ENCODE assay signal across 11 cellular contexts in the genomic region with DNA sequence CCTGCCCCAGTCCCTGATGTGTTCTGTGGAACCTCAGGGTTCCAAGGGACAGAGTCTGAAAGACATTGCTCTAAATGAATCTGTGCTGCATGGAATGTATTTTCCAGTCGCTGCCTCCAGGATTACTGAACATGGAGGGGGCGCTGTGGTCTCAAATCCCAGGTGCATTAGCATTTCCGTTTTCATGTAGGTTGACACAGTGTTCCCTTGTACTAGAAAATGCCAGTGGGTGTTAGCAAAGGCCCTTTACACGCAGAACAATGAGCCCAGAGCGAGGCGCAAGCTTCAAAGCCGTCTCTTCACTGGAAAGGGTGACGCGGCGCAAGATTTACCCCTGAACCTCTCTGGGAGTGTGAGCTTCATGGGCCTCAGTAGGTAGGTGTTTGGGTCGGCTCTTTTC.
DNase-seq lines count a peak whose midpoint lies in the region; ATAC-seq and TF ChIP-seq lines count a peak whose summit lies in the region.
"Had no signal": no experiment of that assay in that cellular context is flagged by ENCODE, and none has a peak within 500 bp of the region (broad histone marks: within the 10 kb centered on the region; RNA-seq: fewer than 3 reads in every experiment).

No MANE protein-coding gene starts in this region.

- no TSS peak for BruUV-seq in PC-3 (replicated peaks; lab: Mats Ljungman, UMichigan)

- no peaks in the 10 kb centered on the region for H3K36me3 Mint-ChIP-seq in progenitor cell of endocrine pancreas (ENCODE audit: insufficient read depth)
- H3K36me3 Mint-ChIP-seq in activated CD8-positive, alpha-beta memory T cell treated with anti-CD3 and anti-CD28 coated beads, Interleukin-2, amount 10 ng/mL, durations not matched to agents 7 days and 5 days = no peaks in the 10 kb centered on the region

- H3K4me3 Mint-ChIP-seq in progenitor cell of endocrine pancreas (ENCODE audit: low read depth) = no peak overlapping the region
- H3K4me3 Mint-ChIP-seq in activated CD8-positive, alpha-beta memory T cell treated with anti-CD3 and anti-CD28 coated beads, Interleukin-2, amount 10 ng/mL, durations not matched to agents 7 days and 5 days = no peak overlapping the region

- CTCF ChIA-PET in PC-3 (lab: Charles Lee) = no interaction called here
- CTCF ChIA-PET in activated CD8-positive, alpha-beta memory T cell treated with anti-CD3 and anti-CD28 coated beads, Interleukin-2, amount 10 ng/mL, durations not matched to agents 7 days and 5 days (lab: Charles Lee) = no interaction called here

- no peak overlapping the region for H3K4me3 ChIP-seq in PC-3 (ENCODE audit: low read length)
- no peak overlapping the region for H3K4me3 ChIP-seq in fibroblast of pulmonary artery (replicated peaks; ENCODE audit: low read depth, low read length)

- H2AFZ ChIP-seq in PC-3 (ENCODE audit: low read length) = no peak overlapping the region

- no peak overlapping the region for H3K27ac Mint-ChIP-seq in progenitor cell of endocrine pancreas
- H3K27ac Mint-ChIP-seq in activated CD8-positive, alpha-beta memory T cell treated with anti-CD3 and anti-CD28 coated beads, Interleukin-2, amount 10 ng/mL, durations not matched to agents 7 days and 5 days = no peak overlapping the region

- peak; percentile 21 for DNase-seq in H4 (ENCODE audit: low spot score)
- no peak for DNase-seq in PC-3
- DNase-seq in fibroblast of pulmonary artery (ENCODE audit: low read depth) = no peak
- DNase-seq in progenitor cell of endocrine pancreas (ENCODE audit: low spot score, unreplicated experiment) = peak; percentile 19
- DNase-seq in activated CD8-positive, alpha-beta memory T cell treated with anti-CD3 and anti-CD28 coated beads, Interleukin-2, amount 10 ng/mL, durations not matched to agents 7 days and 5 days = no peak
- DNase-seq in GM13976 (ENCODE audit: low spot score) = no peak
- DNase-seq in GM13977 (ENCODE audit: low spot score) = no peak
- no peak for DNase-seq in NCI-H2107 (lab: John Stamatoyannopoulos, UW)
- DNase-seq: left cardiac atrium; NCI-H1417 treated with DMSO at 0.1 percent for 48 hours; stimulated activated CD4-positive, alpha-beta T cell treated with anti-CD3 and anti-CD28 coated beads, Interleukin-4, amount 100 ng/mL, for 24 hours had no signal

- no peak overlapping the region for H3K4me2 ChIP-seq in PC-3 (ENCODE audit: low read length)

- no peaks in the 10 kb centered on the region for H3K9me3 ChIP-seq in PC-3 (ENCODE audit: low read length)

- no peaks in the 10 kb centered on the region for H3F3A ChIP-seq in PC-3 (ENCODE audit: low read length, unreplicated experiment)

- POLR2A ChIA-PET in PC-3 (lab: Charles Lee; ENCODE audit: unreplicated experiment) = no interaction called here

- TF ChIP-seq CTCF in PC-3 (conservative IDR thresholded peaks at IDR 0.05; ENCODE audit: low read depth, low read length) (peak; percentile 49), fibroblast of pulmonary artery (IDR thresholded peaks at IDR 0.05; ENCODE audit: low read length, missing control alignments) (peak; percentile 9), progenitor cell of endocrine pancreas (IDR thresholded peaks at IDR 0.05; ENCODE audit: unreplicated experiment) (peak; percentile 59), GM13976 (IDR thresholded peaks at IDR 0.05; ENCODE audit: borderline replicate concordance, control extremely low read depth, extremely low read depth, insufficient read depth, missing control alignments) (no peak), GM13977 (IDR thresholded peaks at IDR 0.05; ENCODE audit: extremely low read depth, insufficient read depth, missing control alignments) (no peak)

- in situ Hi-C loops in GM13976 (cut with MboI; ENCODE audit: low sequenced_read_pairs, unreplicated experiment) = loop anchor here (25.0 kb wide), 1 partner anchor 595 kb away; a partner anchor contains a TSS
- in situ Hi-C loops in GM13977 (cut with MboI; ENCODE audit: low pct_unique_long_range_greater_than_20kb, low sequenced_read_pairs, unreplicated experiment) = loop anchor here (25.0 kb wide), 2 partner anchors 295 to 595 kb away; a partner anchor contains a TSS

- intact Hi-C loops in PC-3 (cut with micrococcal nuclease) = no loop called here

- H3K4me1 Mint-ChIP-seq in progenitor cell of endocrine pancreas (ENCODE audit: low read depth) = peaks cover 32% of the 10 kb centered on the region
- H3K4me1 Mint-ChIP-seq in activated CD8-positive, alpha-beta memory T cell treated with anti-CD3 and anti-CD28 coated beads, Interleukin-2, amount 10 ng/mL, durations not matched to agents 7 days and 5 days = no peaks in the 10 kb centered on the region

- no peak for ATAC-seq in PC-3
- no peak for ATAC-seq in activated CD8-positive, alpha-beta memory T cell treated with anti-CD3 and anti-CD28 coated beads, Interleukin-2, amount 10 ng/mL, durations not matched to agents 7 days and 5 days

- no peaks in the 10 kb centered on the region for H3K79me2 ChIP-seq in PC-3 (ENCODE audit: low read length)

- no peaks in the 10 kb centered on the region for H4K20me1 ChIP-seq in PC-3 (ENCODE audit: low read length)

- H3K9ac ChIP-seq in PC-3 (ENCODE audit: low read length) = no peak overlapping the region

- H3K4me1 ChIP-seq in PC-3 (ENCODE audit: insufficient read depth, low read length) = peaks cover 14% of the 10 kb centered on the region

- peaks cover 22% of the 10 kb centered on the region; the same call in 1 of the 2 replicates for H3K27me3 ChIP-seq in PC-3 (ENCODE audit: low read length)

- peaks cover 38% of the 10 kb centered on the region for H3K27me3 Mint-ChIP-seq in progenitor cell of endocrine pancreas
- peaks cover 10% of the 10 kb centered on the region for H3K27me3 Mint-ChIP-seq in activated CD8-positive, alpha-beta memory T cell treated with anti-CD3 and anti-CD28 coated beads, Interleukin-2, amount 10 ng/mL, durations not matched to agents 7 days and 5 days

- H3K9me2 ChIP-seq in PC-3 (replicated peaks; ENCODE audit: low read length) = no peaks in the 10 kb centered on the region

- no peak overlapping the region for H3K27ac ChIP-seq in PC-3 (ENCODE audit: low read length)

- H3K9me3 Mint-ChIP-seq in progenitor cell of endocrine pancreas (ENCODE audit: low read depth) = no peaks in the 10 kb centered on the region
- H3K9me3 Mint-ChIP-seq in activated CD8-positive, alpha-beta memory T cell treated with anti-CD3 and anti-CD28 coated beads, Interleukin-2, amount 10 ng/mL, durations not matched to agents 7 days and 5 days (ENCODE audit: low read depth) = no peaks in the 10 kb centered on the region

- H3K36me3 ChIP-seq in PC-3 (ENCODE audit: low read depth, low read length) = no peaks in the 10 kb centered on the region

Comparison
In these comparisons a context has a peak if more than half of its experiments do, and no peak if none do; other contexts are left out.
1. DNase-seq: peak in H4 (single experiment) and progenitor cell of endocrine pancreas (single experiment); none in PC-3 (single experiment), fibroblast of pulmonary artery (single experiment), activated CD8-positive, alpha-beta memory T cell treated with anti-CD3 and anti-CD28 coated beads, Interleukin-2, amount 10 ng/mL, durations not matched to agents 7 days and 5 days (single experiment), GM13976 (single experiment), GM13977 (single experiment) and NCI-H2107 (single experiment).
2. CTCF ChIP-seq: peak in PC-3 (single experiment), fibroblast of pulmonary artery (single experiment) and progenitor cell of endocrine pancreas (single experiment); none in GM13976 (single experiment) and GM13977 (single experiment).